ENCODE assay signal across 8 cellular contexts in genomic region chr12:109264095-109264942, GRCh38. TPM values are rescaled to one million over a fixed set of nuclear protein-coding genes. Genes with fewer than 3 reads are reported as not detected.
DNase-seq lines count a peak whose midpoint lies in the region; ATAC-seq and TF ChIP-seq lines count a peak whose summit lies in the region.

No MANE protein-coding gene starts in this region.

- H3K4me3 Mint-ChIP-seq in activated CD4-positive, alpha-beta T cell treated with anti-CD3 and anti-CD28 coated beads, Interleukin-2, amount 10 ng/mL, durations not matched to agents 7 days and 5 days: no peak overlapping the region
- H3K4me3 Mint-ChIP-seq in nephron (no peak overlapping the region), type B pancreatic cell (no peak overlapping the region)

- H3K27me3 ChIP-seq in esophagus squamous epithelium: no peaks in the 10 kb centered on the region

- H3K36me3 ChIP-seq in esophagus squamous epithelium: peaks cover 0 to 96% (median 25%) of the 10 kb centered on the region in 3 donors

- no peaks in the 10 kb centered on the region for H3K36me3 Mint-ChIP-seq in activated CD4-positive, alpha-beta T cell treated with anti-CD3 and anti-CD28 coated beads, Interleukin-2, amount 10 ng/mL, durations not matched to agents 7 days and 5 days (ENCODE audit: low read depth)
- H3K36me3 Mint-ChIP-seq in nephron (ENCODE audit: low read depth) (peaks cover 27% of the 10 kb centered on the region), type B pancreatic cell (peaks cover 13% of the 10 kb centered on the region)

- CTCF ChIA-PET in activated CD4-positive, alpha-beta T cell treated with anti-CD3 and anti-CD28 coated beads, Interleukin-2, amount 10 ng/mL, durations not matched to agents 7 days and 5 days (lab: Charles Lee): interaction anchor here (0.6 to 0.8 kb wide), 2 partner anchors 122 to 1206 kb away, joined by 3 read pairs; no protein-coding TSS in a partner anchor

- no peaks in the 10 kb centered on the region for H3K4me1 ChIP-seq in esophagus squamous epithelium

- ATAC-seq in GM18867 (IDR thresholded peaks at IDR 0.05; ENCODE audit: unreplicated experiment) (peak; percentile 64), GM18511 (IDR thresholded peaks at IDR 0.05; ENCODE audit: unreplicated experiment) (no peak)

- WGBS in esophagus squamous epithelium, 2 donors: 62 to 65% methylated on average over 9 to 18 of the region's 23 CpGs

- POLR2A ChIA-PET in activated CD4-positive, alpha-beta T cell treated with anti-CD3 and anti-CD28 coated beads, Interleukin-2, amount 10 ng/mL, durations not matched to agents 7 days and 5 days (lab: Charles Lee): no interaction called here

- peak overlapping the region in 1 of 4 donors; percentile 25 for H3K27ac ChIP-seq in esophagus squamous epithelium

- DNase-seq in AG09309 (ENCODE audit: low read depth) (no peak), NCI-H2196 treated with DMSO at 0.1 percent for 48 hours (lab: John Stamatoyannopoulos, UW; ENCODE audit: unreplicated experiment) (peak; percentile 91), esophagus squamous epithelium (lab: John Stamatoyannopoulos, UW) (no peak), type B pancreatic cell (ENCODE audit: extremely low spot score, unreplicated experiment) (peak; percentile 84)
- peak; percentile 38 for DNase-seq in activated CD4-positive, alpha-beta T cell treated with anti-CD3 and anti-CD28 coated beads, Interleukin-2, amount 10 ng/mL, durations not matched to agents 7 days and 5 days

- TF ChIP-seq CTCF in AG09309 (IDR thresholded peaks at IDR 0.05; ENCODE audit: control insufficient read depth, insufficient read depth, low read depth, low read length, missing control alignments) (peak; percentile 90), esophagus squamous epithelium (IDR thresholded peaks at IDR 0.05) (peak; percentile 36 to 67 (median 60)), nephron (IDR thresholded peaks at IDR 0.05; ENCODE audit: unreplicated experiment in 3 of 3) (peak; percentile 74 to 80 (median 79)), type B pancreatic cell (conservative IDR thresholded peaks at IDR 0.05) (peak; percentile 90)

- no peaks in the 10 kb centered on the region for H3K4me1 Mint-ChIP-seq in activated CD4-positive, alpha-beta T cell treated with anti-CD3 and anti-CD28 coated beads, Interleukin-2, amount 10 ng/mL, durations not matched to agents 7 days and 5 days
- H3K4me1 Mint-ChIP-seq in nephron (no peaks in the 10 kb centered on the region), type B pancreatic cell (ENCODE audit: unreplicated experiment) (no peaks in the 10 kb centered on the region)

- intact Hi-C loops in esophagus squamous epithelium (cut with DNase I): no loop called here

- peaks cover 0 to 4% (median 0%) of the 10 kb centered on the region in 3 donors for H3K9me3 ChIP-seq in esophagus squamous epithelium

- H3K4me3 ChIP-seq in AG09309 (ENCODE audit: control insufficient read depth, low read depth, low read length) (no peak overlapping the region), esophagus squamous epithelium (no peak overlapping the region)

- TF ChIP-seq POLR2A in esophagus squamous epithelium (IDR thresholded peaks at IDR 0.05): no peak

- no peak overlapping the region for H3K27ac Mint-ChIP-seq in activated CD4-positive, alpha-beta T cell treated with anti-CD3 and anti-CD28 coated beads, Interleukin-2, amount 10 ng/mL, durations not matched to agents 7 days and 5 days
- no peak overlapping the region for H3K27ac Mint-ChIP-seq in nephron
- no peak overlapping the region for H3K27ac Mint-ChIP-seq in type B pancreatic cell

- H3K27me3 Mint-ChIP-seq in activated CD4-positive, alpha-beta T cell treated with anti-CD3 and anti-CD28 coated beads, Interleukin-2, amount 10 ng/mL, durations not matched to agents 7 days and 5 days: no peaks in the 10 kb centered on the region
- H3K27me3 Mint-ChIP-seq in nephron (ENCODE audit: low read depth): no peaks in the 10 kb centered on the region
- no peaks in the 10 kb centered on the region for H3K27me3 Mint-ChIP-seq in type B pancreatic cell

- no peaks in the 10 kb centered on the region for H3K9me3 Mint-ChIP-seq in activated CD4-positive, alpha-beta T cell treated with anti-CD3 and anti-CD28 coated beads, Interleukin-2, amount 10 ng/mL, durations not matched to agents 7 days and 5 days
- peaks cover 8% of the 10 kb centered on the region for H3K9me3 Mint-ChIP-seq in nephron
- peaks cover 4% of the 10 kb centered on the region for H3K9me3 Mint-ChIP-seq in type B pancreatic cell

RNA-seq across cellular contexts. Expression of gene FOXN4, which starts 44.8 kb away (rescaled TPM):
- total RNA-seq in activated CD4-positive, alpha-beta T cell treated with anti-CD3 and anti-CD28 coated beads, Interleukin-2, amount 10 ng/mL, durations not matched to agents 7 days and 5 days: not detected
- total RNA-seq in esophagus squamous epithelium (not detected), type B pancreatic cell (ENCODE audit: low replicate concordance) (2.0 and 2.6 TPM in 2 replicates)

Comparison
In these comparisons a context has a peak if more than half of its experiments do, and no peak if none do; other contexts are left out.
1. DNase-seq: peak in NCI-H2196 treated with DMSO at 0.1 percent for 48 hours (single experiment), activated CD4-positive, alpha-beta T cell treated with anti-CD3 and anti-CD28 coated beads, Interleukin-2, amount 10 ng/mL, durations not matched to agents 7 days and 5 days (single experiment) and type B pancreatic cell (single experiment); none in AG09309 (single experiment) and esophagus squamous epithelium (single experiment).
2. Peak in every context shown above with its lines, with median percentiles within 50 percentile points of each other: CTCF ChIP-seq.